In the genomic region with DNA sequence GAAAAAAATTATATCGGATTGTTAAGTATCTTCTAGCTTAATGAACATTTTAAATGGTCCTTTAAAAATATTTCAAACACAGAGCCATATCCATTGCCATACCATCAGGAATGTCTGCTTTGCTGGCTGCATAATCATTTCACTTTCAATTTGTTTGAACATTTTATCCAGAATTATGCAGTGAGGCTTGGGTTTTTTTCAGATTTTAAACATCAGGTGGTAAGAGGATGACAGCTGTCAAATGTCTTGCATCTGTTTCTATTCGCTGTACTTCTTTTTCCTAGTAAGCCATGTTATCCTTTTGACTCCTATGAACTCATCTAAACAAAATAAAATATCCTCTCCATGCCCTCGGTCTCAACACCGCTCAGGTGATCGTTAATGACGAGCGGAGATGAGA, we compare ENCODE assay signal across 8 cellular contexts. TPM values are rescaled to one million over a fixed set of nuclear protein-coding genes. Genes with fewer than 3 reads are reported as not detected.
DNase-seq lines count a peak whose midpoint lies in the region; ATAC-seq and TF ChIP-seq lines count a peak whose summit lies in the region.

No MANE protein-coding gene starts in this region.

- H3K9me3 Mint-ChIP-seq in activated naive CD4-positive, alpha-beta T cell treated with anti-CD3 and anti-CD28 coated beads, Interleukin-2, amount 50 U/mL, for 24 hours = no peaks in the 10 kb centered on the region
- peaks cover 3% of the 10 kb centered on the region for H3K9me3 Mint-ChIP-seq in activated naive CD8-positive, alpha-beta T cell treated with anti-CD3 and anti-CD28 coated beads, Interleukin-2, amount 50 U/mL, for 24 hours

- ATAC-seq in activated naive CD8-positive, alpha-beta T cell treated with anti-CD3 and anti-CD28 coated beads, Interleukin-2, amount 50 U/mL, for 24 hours = no peak
- ATAC-seq in upper lobe of right lung (no peak), HG02678 (IDR thresholded peaks at IDR 0.05; ENCODE audit: unreplicated experiment) (no peak)

- H3K4me3 ChIP-seq in lower leg skin (ENCODE audit: low read depth, poor library complexity, severe bottlenecking) (peak overlapping the region; percentile 95), upper lobe of right lung (peak overlapping the region; percentile 99)

- peaks cover 26% of the 10 kb centered on the region for H3K4me1 ChIP-seq in upper lobe of right lung

- no peaks in the 10 kb centered on the region for H3K27me3 Mint-ChIP-seq in activated naive CD4-positive, alpha-beta T cell treated with anti-CD3 and anti-CD28 coated beads, Interleukin-2, amount 50 U/mL, for 24 hours
- H3K27me3 Mint-ChIP-seq in activated naive CD8-positive, alpha-beta T cell treated with anti-CD3 and anti-CD28 coated beads, Interleukin-2, amount 50 U/mL, for 24 hours = no peaks in the 10 kb centered on the region

- intact Hi-C loops in lower leg skin (cut with DNase I; ENCODE audit: low total_unique reads) (no loop called here), upper lobe of right lung (cut with DNase I) (no loop called here)

- peak overlapping the region; percentile 96 for H3K4me3 Mint-ChIP-seq in activated naive CD4-positive, alpha-beta T cell treated with anti-CD3 and anti-CD28 coated beads, Interleukin-2, amount 50 U/mL, for 24 hours
- peak overlapping the region; percentile 96 for H3K4me3 Mint-ChIP-seq in activated naive CD8-positive, alpha-beta T cell treated with anti-CD3 and anti-CD28 coated beads, Interleukin-2, amount 50 U/mL, for 24 hours

- no peak for TF ChIP-seq POLR2A in lower leg skin (IDR thresholded peaks at IDR 0.05)

- H3K36me3 ChIP-seq in upper lobe of right lung = no peaks in the 10 kb centered on the region

- H3K4me1 Mint-ChIP-seq in activated naive CD4-positive, alpha-beta T cell treated with anti-CD3 and anti-CD28 coated beads, Interleukin-2, amount 50 U/mL, for 24 hours = peaks cover 48% of the 10 kb centered on the region
- H3K4me1 Mint-ChIP-seq in activated naive CD8-positive, alpha-beta T cell treated with anti-CD3 and anti-CD28 coated beads, Interleukin-2, amount 50 U/mL, for 24 hours = peaks cover 47% of the 10 kb centered on the region

- WGBS in lower leg skin, 2 donors = 4% methylated on average over 7 of the region's 7 CpGs

- H3K9me3 ChIP-seq in upper lobe of right lung = no peaks in the 10 kb centered on the region

- no peak for DNase-seq in activated naive CD4-positive, alpha-beta T cell (lab: John Stamatoyannopoulos, UW)
- no peak for DNase-seq in activated naive CD8-positive, alpha-beta T cell treated with anti-CD3 and anti-CD28 coated beads, Interleukin-2, amount 50 U/mL, for 24 hours
- DNase-seq in lower leg skin (ENCODE audit: low spot score in 2 of 2) = no peak
- DNase-seq in upper lobe of right lung = no peak
- no peak for DNase-seq in GDM1 (lab: John Stamatoyannopoulos, UW)
- no peak for DNase-seq in iPS-NIHi11 (ENCODE audit: low spot score)

- peak overlapping the region; percentile 85 for H3K27ac Mint-ChIP-seq in activated naive CD4-positive, alpha-beta T cell treated with anti-CD3 and anti-CD28 coated beads, Interleukin-2, amount 50 U/mL, for 24 hours
- H3K27ac Mint-ChIP-seq in activated naive CD8-positive, alpha-beta T cell treated with anti-CD3 and anti-CD28 coated beads, Interleukin-2, amount 50 U/mL, for 24 hours = peak overlapping the region; percentile 93

- H3K27me3 ChIP-seq in upper lobe of right lung = no peaks in the 10 kb centered on the region

- H3K36me3 Mint-ChIP-seq in activated naive CD4-positive, alpha-beta T cell treated with anti-CD3 and anti-CD28 coated beads, Interleukin-2, amount 50 U/mL, for 24 hours = peaks cover 4% of the 10 kb centered on the region
- H3K36me3 Mint-ChIP-seq in activated naive CD8-positive, alpha-beta T cell treated with anti-CD3 and anti-CD28 coated beads, Interleukin-2, amount 50 U/mL, for 24 hours (ENCODE audit: low read depth) = peaks cover 28% of the 10 kb centered on the region

- H3K27ac ChIP-seq in upper lobe of right lung = peak overlapping the region; percentile 89

- TF ChIP-seq CTCF in lower leg skin (IDR thresholded peaks at IDR 0.05) = no peak
- TF ChIP-seq CTCF in upper lobe of right lung (IDR thresholded peaks at IDR 0.05) = no peak

RNA-seq across cellular contexts. Expression of a gene that starts 0.8 kb away (rescaled TPM):
- total RNA-seq in lower leg skin (10 to 100 TPM; 19.9 to 35.5 (median 29.6) TPM), upper lobe of right lung (55.5 TPM)

RNA-seq across cellular contexts. Expression of a gene that starts 41.4 kb away (rescaled TPM):
- under 1 TPM; 0.38 to 0.74 (median 0.45) TPM for total RNA-seq in lower leg skin
- 0.87 TPM for total RNA-seq in upper lobe of right lung
